Comparison of ENCODE assay signal across 14 cellular contexts in genomic region chr11:37504925-37505324, GRCh38.
DNase-seq lines count a peak whose midpoint lies in the region; ATAC-seq and TF ChIP-seq lines count a peak whose summit lies in the region.
"Had no signal": no experiment of that assay in that cellular context is flagged by ENCODE, and none has a peak within 500 bp of the region (broad histone marks: within the 10 kb centered on the region; RNA-seq: fewer than 3 reads in every experiment).

No MANE protein-coding gene starts in this region.

- no peaks in the 10 kb centered on the region for H3K4me1 Mint-ChIP-seq in CD4-positive, alpha-beta memory T cell
- H3K4me1 Mint-ChIP-seq: stimulated activated memory B cell treated with anti-CD40 and anti-IgM and Interleukin-4, amounts not matched to agents 10 μg/mL and 1 μg/mL and 100 μg/mL, for 72 hours; T-cell had no signal

- CTCF ChIA-PET in AG04449 (lab: Yijun Ruan, JAX) = no interaction called here
- CTCF ChIA-PET in CD4-positive, alpha-beta memory T cell (lab: Charles Lee; ENCODE audit: partially characterized antibody) = no interaction called here

- H3K27ac Mint-ChIP-seq in CD4-positive, alpha-beta memory T cell = no peak overlapping the region
- H3K27ac Mint-ChIP-seq: activated CD4-positive, alpha-beta memory T cell treated with anti-CD3 and anti-CD28 coated beads for 36 hours; activated naive CD4-positive, alpha-beta T cell treated with anti-CD3 and anti-CD28 coated beads, Interleukin-2, amount 50 U/mL, for 72 hours; stimulated activated memory B cell treated with anti-CD40 and anti-IgM and Interleukin-4, amounts not matched to agents 10 μg/mL and 1 μg/mL and 100 μg/mL, for 72 hours; T-cell had no signal

- H3K4me1 ChIP-seq in HUES64 (ENCODE audit: insufficient read depth, low read length) = peaks cover 37% of the 10 kb centered on the region
- H3K4me1 ChIP-seq in CD4-positive, alpha-beta memory T cell (ENCODE audit: insufficient read depth, low read length) = no peaks in the 10 kb centered on the region

- H3K36me3 ChIP-seq in HUES64 (ENCODE audit: insufficient read depth, low read length) (no peaks in the 10 kb centered on the region), kidney epithelial cell (ENCODE audit: control insufficient read depth, insufficient read depth, low read length) (no peaks in the 10 kb centered on the region)
- no peaks in the 10 kb centered on the region for H3K36me3 ChIP-seq in CD4-positive, alpha-beta memory T cell (ENCODE audit: insufficient read depth, low read length)

- H3K27me3 ChIP-seq in HUES64 (ENCODE audit: insufficient read depth, low read length) (no peaks in the 10 kb centered on the region), kidney epithelial cell (ENCODE audit: control insufficient read depth, insufficient read depth, low read length) (no peaks in the 10 kb centered on the region)
- H3K27me3 ChIP-seq in CD4-positive, alpha-beta memory T cell (ENCODE audit: insufficient read depth, low read length) = no peaks in the 10 kb centered on the region

- POLR2A ChIA-PET in AG04449 (lab: Yijun Ruan, JAX) = interaction anchor here (0.7 kb wide), 1 partner anchor 402 kb away, joined by 4 read pairs; no protein-coding TSS in a partner anchor
- POLR2A ChIA-PET in CD4-positive, alpha-beta memory T cell (lab: Charles Lee; ENCODE audit: partially characterized antibody) = no interaction called here

- no peak for TF ChIP-seq CTCF in AG04449 (IDR thresholded peaks at IDR 0.05; ENCODE audit: insufficient read depth, low read length, missing control alignments)
- TF ChIP-seq CTCF in astrocyte of the cerebellum (IDR thresholded peaks at IDR 0.05; ENCODE audit: low read depth, low read length, missing control alignments) = no peak
- no peak for TF ChIP-seq CTCF in kidney epithelial cell (IDR thresholded peaks at IDR 0.05; ENCODE audit: insufficient read depth, low read length, poor library complexity, severe bottlenecking)

- H3K4me3 ChIP-seq in AG04449 (ENCODE audit: low read depth, low read length) (no peak overlapping the region), HUES64 (ENCODE audit: low read length) (no peak overlapping the region), astrocyte of the cerebellum (ENCODE audit: low read depth, low read length) (no peak overlapping the region), kidney epithelial cell (ENCODE audit: low read depth, low read length) (no peak overlapping the region)
- H3K4me3 ChIP-seq in CD4-positive, alpha-beta memory T cell (ENCODE audit: low read length in 2 of 2) = no peak overlapping the region

- ATAC-seq in HG03159 (IDR thresholded peaks at IDR 0.05; ENCODE audit: unreplicated experiment) (no peak), HG02981 (IDR thresholded peaks at IDR 0.05; ENCODE audit: unreplicated experiment) (no peak)
- ATAC-seq: stimulated activated memory B cell treated with anti-CD40 and anti-IgM and Interleukin-4, amounts not matched to agents 10 μg/mL and 1 μg/mL and 100 μg/mL, for 72 hours; T-cell had no signal

- intact Hi-C loops in CD4-positive, alpha-beta memory T cell (cut with micrococcal nuclease) = no loop called here

- 100% methylated on average over 1 of the region's 3 CpGs for WGBS in HUES64

- in situ Hi-C loops in astrocyte of the cerebellum (cut with HindIII; ENCODE audit: low sequenced_read_pairs) = no loop called here

- H3K4me3 Mint-ChIP-seq in CD4-positive, alpha-beta memory T cell = no peak overlapping the region
- H3K4me3 Mint-ChIP-seq: activated CD4-positive, alpha-beta memory T cell treated with anti-CD3 and anti-CD28 coated beads for 36 hours; stimulated activated memory B cell treated with anti-CD40 and anti-IgM and Interleukin-4, amounts not matched to agents 10 μg/mL and 1 μg/mL and 100 μg/mL, for 72 hours; T-cell had no signal

- H3K27ac ChIP-seq in HUES64 (ENCODE audit: low read depth, low read length) = peak overlapping the region; percentile 46
- H3K27ac ChIP-seq in CD4-positive, alpha-beta memory T cell (ENCODE audit: low read depth, low read length) = no peak overlapping the region

- H3K9me3 ChIP-seq in HUES64 (ENCODE audit: insufficient read depth, low read depth, low read length) = no peaks in the 10 kb centered on the region
- no peaks in the 10 kb centered on the region for H3K9me3 ChIP-seq in CD4-positive, alpha-beta memory T cell (ENCODE audit: control insufficient read depth in 1 of 2, low read length in 2 of 2)

- DNase-seq in AG04449 (ENCODE audit: low read depth, low spot score) (peak; percentile 73), astrocyte of the cerebellum (ENCODE audit: low read depth) (peak; percentile 39), kidney epithelial cell (ENCODE audit: low read depth) (peak; percentile 57), NCI-H345 (lab: John Stamatoyannopoulos, UW) (no peak)
- DNase-seq in CD4-positive, alpha-beta memory T cell = no peak
- DNase-seq: activated CD4-positive, alpha-beta memory T cell treated with anti-CD3 and anti-CD28 coated beads for 36 hours; natural killer cell; NCI-H446; T-cell had no signal

- H3K27me3 Mint-ChIP-seq in CD4-positive, alpha-beta memory T cell = no peaks in the 10 kb centered on the region
- H3K27me3 Mint-ChIP-seq: activated CD4-positive, alpha-beta memory T cell treated with anti-CD3 and anti-CD28 coated beads for 36 hours; stimulated activated memory B cell treated with anti-CD40 and anti-IgM and Interleukin-4, amounts not matched to agents 10 μg/mL and 1 μg/mL and 100 μg/mL, for 72 hours; T-cell had no signal

- peaks cover 0 to 17% (median 13%) of the 10 kb centered on the region in 8 donors for H3K9me3 Mint-ChIP-seq in CD4-positive, alpha-beta memory T cell

- H3K36me3 Mint-ChIP-seq in CD4-positive, alpha-beta memory T cell = no peaks in the 10 kb centered on the region
- H3K36me3 Mint-ChIP-seq: activated CD4-positive, alpha-beta memory T cell treated with anti-CD3 and anti-CD28 coated beads for 36 hours; activated naive CD4-positive, alpha-beta T cell treated with anti-CD3 and anti-CD28 coated beads, Interleukin-2, amount 50 U/mL, for 72 hours; natural killer cell; stimulated activated memory B cell treated with anti-CD40 and anti-IgM and Interleukin-4, amounts not matched to agents 10 μg/mL and 1 μg/mL and 100 μg/mL, for 72 hours; T-cell had no signal

- H3K9ac ChIP-seq in HUES64 (ENCODE audit: low read depth, low read length) = peak overlapping the region; percentile 55; the same call in 1 of the 2 replicates

Comparison
In these comparisons a context has a peak if more than half of its experiments do, and no peak if none do; other contexts are left out.
1. DNase-seq: peak in AG04449 (single experiment), astrocyte of the cerebellum (single experiment) and kidney epithelial cell (single experiment); none in CD4-positive, alpha-beta memory T cell (0 of 5) and NCI-H345 (single experiment).